9 cellular contexts compared by ENCODE assay signal in the genomic region with DNA sequence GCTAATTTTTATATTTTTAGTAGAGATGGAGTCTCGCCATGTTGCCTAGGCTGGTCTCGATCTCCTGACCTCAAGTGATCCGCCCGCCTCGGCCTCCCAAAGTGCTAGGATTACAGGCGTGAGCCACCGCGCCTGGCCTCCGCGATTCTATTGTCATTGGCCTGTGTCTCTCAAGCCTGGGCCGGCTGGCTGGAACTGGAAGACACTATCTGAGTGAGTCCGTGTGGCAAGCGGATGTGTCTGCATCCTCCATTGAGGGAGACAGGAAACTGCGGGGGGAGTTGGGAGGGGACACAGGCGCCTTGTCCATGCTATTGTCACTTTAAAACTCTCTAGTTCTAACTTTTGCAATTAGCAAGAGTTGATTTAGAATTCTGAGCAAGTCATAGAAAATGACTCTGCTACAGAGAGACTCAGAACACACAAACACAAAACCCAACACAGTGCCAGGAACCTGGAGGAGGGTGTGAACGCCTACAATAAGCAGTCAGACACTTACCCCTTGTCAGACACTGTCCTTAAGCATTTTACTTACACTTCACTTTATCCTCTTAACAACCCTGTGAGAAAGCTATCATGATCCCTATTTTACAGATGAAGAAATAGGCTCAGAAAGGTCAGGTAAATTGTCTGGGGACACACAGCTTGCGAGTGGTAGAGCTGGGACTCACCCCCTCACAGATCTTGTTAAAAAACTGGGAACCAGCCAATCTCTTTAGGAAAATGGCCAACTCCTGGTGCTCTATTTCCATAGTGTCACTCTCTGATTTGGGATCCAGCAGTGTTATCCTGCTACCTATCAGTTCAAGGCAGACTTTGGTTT. TPM values are rescaled to one million over a fixed set of nuclear protein-coding genes. Genes with fewer than 3 reads are reported as not detected.
DNase-seq lines count a peak whose midpoint lies in the region; ATAC-seq and TF ChIP-seq lines count a peak whose summit lies in the region.
"Had no signal": no experiment of that assay in that cellular context is flagged by ENCODE, and none has a peak within 500 bp of the region (broad histone marks: within the 10 kb centered on the region; RNA-seq: fewer than 3 reads in every experiment).

No MANE protein-coding gene starts in this region.

- H3K27ac Mint-ChIP-seq in CD8-positive, alpha-beta memory T cell, result peak overlapping the region; percentile 49 to 94 (median 66)
- peak overlapping the region; percentile 75 for H3K27ac Mint-ChIP-seq in activated CD8-positive, alpha-beta T cell treated with anti-CD3 and anti-CD28 coated beads, Interleukin-2, amount 10 ng/mL, durations not matched to agents 7 days and 5 days
- H3K27ac Mint-ChIP-seq: memory B cell had no signal

- WGBS in heart left ventricle, 4 donors, result 57 to 70% (median 63%) methylated on average over 17 of the region's 17 CpGs

- TF ChIP-seq CTCF in heart left ventricle (IDR thresholded peaks at IDR 0.05), result no peak

- H3K27me3 ChIP-seq in CD8-positive, alpha-beta memory T cell (ENCODE audit: insufficient read depth, low read length, poor library complexity, severe bottlenecking), result no peaks in the 10 kb centered on the region
- H3K27me3 ChIP-seq in heart left ventricle, result no peaks in the 10 kb centered on the region

- peaks cover 0 to 1% of the 10 kb centered on the region in 2 donors for H3K27me3 Mint-ChIP-seq in CD8-positive, alpha-beta memory T cell
- H3K27me3 Mint-ChIP-seq in activated CD8-positive, alpha-beta T cell treated with anti-CD3 and anti-CD28 coated beads, Interleukin-2, amount 10 ng/mL, durations not matched to agents 7 days and 5 days (ENCODE audit: low read depth), result no peaks in the 10 kb centered on the region
- H3K27me3 Mint-ChIP-seq: memory B cell had no signal

- CTCF ChIA-PET in CD8-positive, alpha-beta memory T cell (lab: Charles Lee), result interaction anchor here (1.9 to 4.9 kb wide), 3 partner anchors 46 to 94 kb away, joined by 4 to 44 read pairs (median 19); no protein-coding TSS in a partner anchor
- CTCF ChIA-PET in activated CD8-positive, alpha-beta T cell treated with anti-CD3 and anti-CD28 coated beads, Interleukin-2, amount 10 ng/mL, durations not matched to agents 7 days and 5 days (lab: Charles Lee), result interaction anchor here (0.6 to 6.4 kb wide), 7 partner anchors 11 to 108 kb away, joined by 3 to 75 read pairs (median 4); no protein-coding TSS in a partner anchor

- TF ChIP-seq POLR2A in heart left ventricle (IDR thresholded peaks at IDR 0.05), result no peak

- DNase-seq in CD8-positive, alpha-beta memory T cell, result no peak
- DNase-seq in activated CD8-positive, alpha-beta T cell treated with anti-CD3 and anti-CD28 coated beads, Interleukin-2, amount 10 ng/mL, durations not matched to agents 7 days and 5 days, result peak; percentile 62
- DNase-seq in heart left ventricle (peak; percentile 80 to 84 (median 83)), GOT3 (lab: John Stamatoyannopoulos, UW) (no peak), DMS53 treated with DMSO at 0.1 percent for 48 hours (lab: John Stamatoyannopoulos, UW; ENCODE audit: unreplicated experiment) (no peak), NCI-H187 (lab: John Stamatoyannopoulos, UW) (no peak)

- H3K36me3 ChIP-seq in CD8-positive, alpha-beta memory T cell (ENCODE audit: insufficient read depth, low read length), result peaks cover 36% of the 10 kb centered on the region
- peaks cover 0 to 98% (median 89%) of the 10 kb centered on the region in 9 donors for H3K36me3 ChIP-seq in heart left ventricle

- POLR2A ChIA-PET in CD8-positive, alpha-beta memory T cell (lab: Charles Lee), result no interaction called here
- POLR2A ChIA-PET in activated CD8-positive, alpha-beta T cell treated with anti-CD3 and anti-CD28 coated beads, Interleukin-2, amount 10 ng/mL, durations not matched to agents 7 days and 5 days (lab: Charles Lee), result interaction anchor here (1.0 kb wide), 1 partner anchor 35 kb away, joined by 5 read pairs; no protein-coding TSS in a partner anchor

- intact Hi-C loops in heart left ventricle (cut with DNase I), result loop anchor here (2.0 to 10.0 kb wide), 5 partner anchors 35 to 95 kb away; no protein-coding TSS in a partner anchor

- H3K4me3 ChIP-seq in CD8-positive, alpha-beta memory T cell (ENCODE audit: low read length), result no peak overlapping the region
- peak overlapping the region in 1 of 12 donors; percentile 40 for H3K4me3 ChIP-seq in heart left ventricle
- H3K4me3 ChIP-seq in skin epidermis, result no peak overlapping the region

- peaks cover 10% of the 10 kb centered on the region for H3K4me1 ChIP-seq in CD8-positive, alpha-beta memory T cell (ENCODE audit: insufficient read depth, low read length)
- H3K4me1 ChIP-seq in heart left ventricle, result peaks cover 0 to 39% (median 14%) of the 10 kb centered on the region in 12 donors

- H3K9me3 Mint-ChIP-seq in CD8-positive, alpha-beta memory T cell, result no peaks in the 10 kb centered on the region
- no peaks in the 10 kb centered on the region for H3K9me3 Mint-ChIP-seq in activated CD8-positive, alpha-beta T cell treated with anti-CD3 and anti-CD28 coated beads, Interleukin-2, amount 10 ng/mL, durations not matched to agents 7 days and 5 days (ENCODE audit: insufficient read depth)
- H3K9me3 Mint-ChIP-seq: memory B cell had no signal

- no peak overlapping the region for H3K27ac ChIP-seq in CD8-positive, alpha-beta memory T cell (ENCODE audit: low read depth, low read length)
- H3K27ac ChIP-seq in heart left ventricle (peak overlapping the region in 11 of 12 donors; percentile 35 to 87 (median 59)), skin epidermis (peak overlapping the region in 13 of 21 experiments; percentile 11 to 73 (median 44))

- H3K4me1 Mint-ChIP-seq in CD8-positive, alpha-beta memory T cell, result peaks cover 23 to 28% (median 24%) of the 10 kb centered on the region in 3 donors
- H3K4me1 Mint-ChIP-seq in activated CD8-positive, alpha-beta T cell treated with anti-CD3 and anti-CD28 coated beads, Interleukin-2, amount 10 ng/mL, durations not matched to agents 7 days and 5 days (ENCODE audit: low read depth), result peaks cover 51% of the 10 kb centered on the region

- no peaks in the 10 kb centered on the region for H3K9me3 ChIP-seq in CD8-positive, alpha-beta memory T cell (ENCODE audit: low read length)
- H3K9me3 ChIP-seq in heart left ventricle, result no peaks in the 10 kb centered on the region

- ATAC-seq in activated CD8-positive, alpha-beta T cell treated with anti-CD3 and anti-CD28 coated beads, Interleukin-2, amount 10 ng/mL, durations not matched to agents 7 days and 5 days, result peak; percentile 36
- ATAC-seq in heart left ventricle (peak; percentile 71 to 95 (median 80)), GM18517 (IDR thresholded peaks at IDR 0.05; ENCODE audit: unreplicated experiment) (no peak)

- H3K36me3 Mint-ChIP-seq in CD8-positive, alpha-beta memory T cell, result peaks cover 0 to 84% (median 11%) of the 10 kb centered on the region in 3 donors
- peaks cover 75% of the 10 kb centered on the region for H3K36me3 Mint-ChIP-seq in activated CD8-positive, alpha-beta T cell treated with anti-CD3 and anti-CD28 coated beads, Interleukin-2, amount 10 ng/mL, durations not matched to agents 7 days and 5 days (ENCODE audit: low read depth)

- H3K4me3 Mint-ChIP-seq in CD8-positive, alpha-beta memory T cell, result peak overlapping the region in 1 of 7 donors; percentile 63
- peak overlapping the region; percentile 47 for H3K4me3 Mint-ChIP-seq in activated CD8-positive, alpha-beta T cell treated with anti-CD3 and anti-CD28 coated beads, Interleukin-2, amount 10 ng/mL, durations not matched to agents 7 days and 5 days
- H3K4me3 Mint-ChIP-seq: memory B cell had no signal

RNA-seq across cellular contexts. Expression of gene ANP32A, which starts 38.7 kb away (rescaled TPM):
- total RNA-seq in CD8-positive, alpha-beta memory T cell, result 100 to 1,000 TPM; 233 to 237 TPM
- 94.6 TPM for polyA plus RNA-seq in CD8-positive, alpha-beta memory T cell
- total RNA-seq in activated CD8-positive, alpha-beta T cell treated with anti-CD3 and anti-CD28 coated beads, Interleukin-2, amount 10 ng/mL, durations not matched to agents 7 days and 5 days, result 100 to 1,000 TPM; 227 TPM
- 100 to 1,000 TPM in 8 of 9 donors, 10 to 100 TPM in 1; 55.7 to 202 (median 142) TPM for total RNA-seq in heart left ventricle
- 100 to 1,000 TPM; 134 to 195 TPM for polyA plus RNA-seq in heart left ventricle

Comparison
In these comparisons a context has a peak if more than half of its experiments do, and no peak if none do; other contexts are left out.
1. DNase-seq: peak in activated CD8-positive, alpha-beta T cell treated with anti-CD3 and anti-CD28 coated beads, Interleukin-2, amount 10 ng/mL, durations not matched to agents 7 days and 5 days (single experiment) and heart left ventricle (5 of 5); none in CD8-positive, alpha-beta memory T cell (0 of 5), GOT3 (single experiment), DMS53 treated with DMSO at 0.1 percent for 48 hours (single experiment) and NCI-H187 (0 of 2).